ENCODE assay signal across 16 cellular contexts in genomic region chr3:171415070-171415469, GRCh38. TPM values are rescaled to one million over a fixed set of nuclear protein-coding genes. Genes with fewer than 3 reads are reported as not detected.
DNase-seq lines count a peak whose midpoint lies in the region; ATAC-seq, FAIRE-seq and TF ChIP-seq lines count a peak whose summit lies in the region.
"Had no signal": no experiment of that assay in that cellular context is flagged by ENCODE, and none has a peak within 500 bp of the region (broad histone marks: within the 10 kb centered on the region; RNA-seq: fewer than 3 reads in every experiment).

No MANE protein-coding gene starts in this region.

- no peak overlapping the region for H3K4me3 ChIP-seq in mesendoderm (ENCODE audit: low read length)
- no peak overlapping the region for H3K4me3 ChIP-seq in transverse colon
- H3K4me3 ChIP-seq in smooth muscle cell: no peak overlapping the region
- H3K4me3 ChIP-seq: esophagus squamous epithelium, upper lobe of left lung had no signal

- FAIRE-seq in RCC 7860 (lab: Jason Lieb, UNC): no peak

- no peak overlapping the region for H2AFZ ChIP-seq in smooth muscle cell (ENCODE audit: low read depth)

- H3K36me3 Mint-ChIP-seq in activated CD8-positive, alpha-beta memory T cell treated with anti-CD3 and anti-CD28 coated beads, Interleukin-2, amount 10 ng/mL, durations not matched to agents 7 days and 5 days: peaks cover 3% of the 10 kb centered on the region
- H3K36me3 Mint-ChIP-seq: IgD-negative memory B cell had no signal

- no peak overlapping the region for H4K5ac ChIP-seq in mesendoderm (ENCODE audit: low read length)

- whole genome bisulfite sequencing in mesendoderm (ENCODE audit: extremely low coverage, insufficient coverage, low lambda C conversion rate): no CpG with 5 or more reads among the region's 2 CpGs
- 75 to 82% methylated on average over 2 of the region's 2 CpGs for WGBS in transverse colon (ENCODE audit: low coverage in 1 of 2), 2 donors
- 58% methylated on average over 2 of the region's 2 CpGs for WGBS in smooth muscle cell (ENCODE audit: low lambda C conversion rate)

- H2BK15ac ChIP-seq in mesendoderm (replicated peaks; ENCODE audit: low read depth): no peak overlapping the region

- H3K4me1 ChIP-seq in mesendoderm (ENCODE audit: control insufficient read depth, low read depth, low read length) (no peaks in the 10 kb centered on the region), transverse colon (peaks cover 0 to 17% (median 0%) of the 10 kb centered on the region in 4 donors), smooth muscle cell (ENCODE audit: low read depth) (no peaks in the 10 kb centered on the region)

- TF ChIP-seq EP300 in transverse colon (IDR thresholded peaks at IDR 0.05; ENCODE audit: low read depth): no peak

- no peak overlapping the region for H4K8ac ChIP-seq in mesendoderm (ENCODE audit: low read depth, low read length)

- H3K79me2 ChIP-seq in mesendoderm (ENCODE audit: control insufficient read depth, insufficient read depth, low read length): peaks cover 2% of the 10 kb centered on the region
- H3K79me2 ChIP-seq in smooth muscle cell (ENCODE audit: low read depth): peaks cover 18% of the 10 kb centered on the region

- no peaks in the 10 kb centered on the region for H3K9me3 ChIP-seq in transverse colon
- H3K9me3 ChIP-seq in smooth muscle cell (replicated peaks; ENCODE audit: low read depth): no peaks in the 10 kb centered on the region
- H3K9me3 ChIP-seq: BE2C, esophagus squamous epithelium, upper lobe of left lung had no signal

- H3K4me2 ChIP-seq in mesendoderm (ENCODE audit: low read length) (no peak overlapping the region), smooth muscle cell (no peak overlapping the region)

- CTCF ChIA-PET in activated CD8-positive, alpha-beta memory T cell treated with anti-CD3 and anti-CD28 coated beads, Interleukin-2, amount 10 ng/mL, durations not matched to agents 7 days and 5 days (lab: Charles Lee): interaction anchor here (0.8 kb wide), 1 partner anchor 220 kb away, joined by 3 read pairs; no protein-coding TSS in a partner anchor

- no peaks in the 10 kb centered on the region for H3K4me1 Mint-ChIP-seq in activated CD8-positive, alpha-beta memory T cell treated with anti-CD3 and anti-CD28 coated beads, Interleukin-2, amount 10 ng/mL, durations not matched to agents 7 days and 5 days

- H3K4me3 Mint-ChIP-seq in activated CD8-positive, alpha-beta memory T cell treated with anti-CD3 and anti-CD28 coated beads, Interleukin-2, amount 10 ng/mL, durations not matched to agents 7 days and 5 days: no peak overlapping the region
- H3K4me3 Mint-ChIP-seq: IgD-negative memory B cell had no signal

- no peaks in the 10 kb centered on the region for H3F3A ChIP-seq in smooth muscle cell (ENCODE audit: low read depth)

- no peak for ATAC-seq in activated CD8-positive, alpha-beta memory T cell treated with anti-CD3 and anti-CD28 coated beads, Interleukin-2, amount 10 ng/mL, durations not matched to agents 7 days and 5 days
- ATAC-seq in GM19452 (IDR thresholded peaks at IDR 0.05; ENCODE audit: unreplicated experiment): no peak

- H3K36me3 ChIP-seq in mesendoderm (ENCODE audit: control insufficient read depth, insufficient read depth, low read length): no peaks in the 10 kb centered on the region
- no peaks in the 10 kb centered on the region for H3K36me3 ChIP-seq in transverse colon
- H3K36me3 ChIP-seq in smooth muscle cell (ENCODE audit: low read depth): no peaks in the 10 kb centered on the region
- H3K36me3 ChIP-seq: BE2C, esophagus squamous epithelium, upper lobe of left lung had no signal

- H3K9ac ChIP-seq in mesendoderm (ENCODE audit: low read length) (no peak overlapping the region), smooth muscle cell (ENCODE audit: low read depth) (no peak overlapping the region)

- no peak overlapping the region for H3K4ac ChIP-seq in mesendoderm (ENCODE audit: low read depth, low read length)

- intact Hi-C loops in transverse colon (cut with DNase I; ENCODE audit: low total_unique reads): no loop called here

- H2AK5ac ChIP-seq in mesendoderm (ENCODE audit: low read length): no peak overlapping the region

- H3K9me3 Mint-ChIP-seq in activated CD8-positive, alpha-beta memory T cell treated with anti-CD3 and anti-CD28 coated beads, Interleukin-2, amount 10 ng/mL, durations not matched to agents 7 days and 5 days (ENCODE audit: low read depth): no peaks in the 10 kb centered on the region

- no peaks in the 10 kb centered on the region for H3K27me3 Mint-ChIP-seq in activated CD8-positive, alpha-beta memory T cell treated with anti-CD3 and anti-CD28 coated beads, Interleukin-2, amount 10 ng/mL, durations not matched to agents 7 days and 5 days
- H3K27me3 Mint-ChIP-seq: IgD-negative memory B cell had no signal

- no peak overlapping the region for H3K27ac Mint-ChIP-seq in activated CD8-positive, alpha-beta memory T cell treated with anti-CD3 and anti-CD28 coated beads, Interleukin-2, amount 10 ng/mL, durations not matched to agents 7 days and 5 days
- H3K27ac Mint-ChIP-seq: IgD-negative memory B cell had no signal

- peaks cover 3% of the 10 kb centered on the region for H3K79me1 ChIP-seq in mesendoderm (ENCODE audit: low read length)

- H3K18ac ChIP-seq in mesendoderm (ENCODE audit: low read length): no peak overlapping the region

- TF ChIP-seq CTCF in transverse colon (IDR thresholded peaks at IDR 0.05): no peak
- TF ChIP-seq CTCF in smooth muscle cell (IDR thresholded peaks at IDR 0.05; ENCODE audit: borderline replicate concordance, insufficient read depth, poor library complexity, severe bottlenecking): no peak

- no peak overlapping the region for H3K23ac ChIP-seq in mesendoderm (ENCODE audit: low read length)

- no peak for TF ChIP-seq POLR2A in transverse colon (IDR thresholded peaks at IDR 0.05)

- in situ Hi-C loops in transverse colon (cut with MboI; ENCODE audit: low pct_ligation_motif_present in 1 of 4, low pct_unique_long_range_greater_than_20kb in 1 of 4, low sequenced_read_pairs in 3 of 4): no loop called here

- peak overlapping the region; percentile 43 for H3K56ac ChIP-seq in mesendoderm (ENCODE audit: low read length)

- no peaks in the 10 kb centered on the region for H3K27me3 ChIP-seq in mesendoderm (ENCODE audit: insufficient read depth, low read length, poor library complexity)
- no peaks in the 10 kb centered on the region for H3K27me3 ChIP-seq in transverse colon
- H3K27me3 ChIP-seq in smooth muscle cell (ENCODE audit: low read depth): no peaks in the 10 kb centered on the region
- H3K27me3 ChIP-seq: BE2C, esophagus squamous epithelium, upper lobe of left lung had no signal

- peaks cover 16% of the 10 kb centered on the region for H4K20me1 ChIP-seq in smooth muscle cell (ENCODE audit: low read depth)

- H2BK5ac ChIP-seq in mesendoderm (ENCODE audit: low read length): no peak overlapping the region

- H2BK120ac ChIP-seq in mesendoderm (ENCODE audit: low read depth, low read length): no peak overlapping the region

- peak overlapping the region; percentile 69 for H3K27ac ChIP-seq in epithelial cell of prostate
- no peak overlapping the region for H3K27ac ChIP-seq in mesendoderm (ENCODE audit: low read depth, low read length)
- H3K27ac ChIP-seq in transverse colon: no peak overlapping the region
- H3K27ac ChIP-seq in smooth muscle cell (ENCODE audit: low read depth): no peak overlapping the region
- H3K27ac ChIP-seq: esophagus squamous epithelium, upper lobe of left lung had no signal

- DNase-seq in ELR (ENCODE audit: low read depth): peak; percentile 48
- peak; percentile 53 for DNase-seq in RCC 7860 (ENCODE audit: low spot score)
- DNase-seq in epithelial cell of prostate (ENCODE audit: low read depth, low spot score): peak; percentile 60
- no peak for DNase-seq in mesendoderm
- DNase-seq in activated CD8-positive, alpha-beta memory T cell treated with anti-CD3 and anti-CD28 coated beads, Interleukin-2, amount 10 ng/mL, durations not matched to agents 7 days and 5 days: no peak
- DNase-seq in transverse colon: no peak
- DNase-seq in smooth muscle cell (lab: John Stamatoyannopoulos, UW; ENCODE audit: unreplicated experiment): no peak
- DNase-seq: activated naive CD4-positive, alpha-beta T cell; BE2C; esophagus squamous epithelium; NCI-H1417; NCI-H524 treated with DMSO at 0.1 percent for 48 hours; stimulated activated CD4-positive, alpha-beta T cell treated with anti-CD3 and anti-CD28 coated beads, Interleukin-4, amount 100 ng/mL, for 1 hour had no signal

RNA-seq across cellular contexts. Expression of gene TNIK, which starts 45.1 kb away (rescaled TPM):
- polyA plus RNA-seq in mesendoderm (2013, experiment 1 of 2): 32.3 TPM
- 33.3 TPM for polyA plus RNA-seq in mesendoderm (2013, experiment 2 of 2)
- 10 to 100 TPM; 36.6 to 39.3 TPM for total RNA-seq in activated CD8-positive, alpha-beta memory T cell treated with anti-CD3 and anti-CD28 coated beads, Interleukin-2, amount 10 ng/mL, durations not matched to agents 7 days and 5 days
- 10 to 100 TPM; 32.9 to 52.0 (median 40.2) TPM for total RNA-seq in transverse colon
- total RNA-seq in smooth muscle cell: 12.5 and 20.0 TPM in 2 replicates
- 10.1 and 10.4 TPM in 2 replicates for polyA plus RNA-seq in smooth muscle cell

Comparison
In these comparisons a context has a peak if more than half of its experiments do, and no peak if none do; other contexts are left out.
1. DNase-seq: peak in ELR (single experiment), RCC 7860 (single experiment) and epithelial cell of prostate (single experiment); none in mesendoderm (single experiment), activated CD8-positive, alpha-beta memory T cell treated with anti-CD3 and anti-CD28 coated beads, Interleukin-2, amount 10 ng/mL, durations not matched to agents 7 days and 5 days (single experiment), transverse colon (single experiment) and smooth muscle cell (single experiment).